In the genomic region with DNA sequence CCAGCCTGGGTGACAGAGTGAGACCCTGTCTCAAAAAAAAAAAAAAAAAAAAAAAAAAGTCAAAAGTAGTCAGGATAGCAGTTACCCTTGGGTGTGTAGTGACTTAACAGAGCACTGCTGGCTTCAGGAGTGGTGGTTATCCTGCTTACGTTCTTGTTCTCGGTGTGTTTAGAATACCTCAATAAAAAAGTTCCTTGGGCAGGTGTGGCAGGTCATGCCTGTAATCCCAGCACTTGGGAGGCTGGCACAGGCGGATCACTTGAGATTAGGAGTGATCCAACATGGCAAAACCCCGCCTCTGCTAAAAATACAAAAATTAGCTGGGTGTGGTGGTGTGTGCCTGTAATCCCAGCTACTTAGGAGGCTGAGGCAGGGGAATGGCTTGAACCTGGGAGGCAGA, we compare ENCODE assay signal across 7 cellular contexts. TPM values are rescaled to one million over a fixed set of nuclear protein-coding genes. Genes with fewer than 3 reads are reported as not detected.
"Had no signal": no experiment of that assay in that cellular context is flagged by ENCODE, and none has a peak within 500 bp of the region (broad histone marks: within the 10 kb centered on the region; RNA-seq: fewer than 3 reads in every experiment).

No MANE protein-coding gene starts in this region.

RNA-seq across cellular contexts. Expression of gene IL34, which starts 24.6 kb away (rescaled TPM):
- total RNA-seq: activated CD4-positive, alpha-beta memory T cell treated with anti-CD3 and anti-CD28 coated beads, Interleukin-2, amount 10 ng/mL, durations not matched to agents 7 days and 5 days; activated CD4-positive, alpha-beta T cell treated with anti-CD3 and anti-CD28 coated beads for 36 hours; activated CD4-positive, alpha-beta T cell treated with anti-CD3 and anti-CD28 coated beads, Interleukin-2, amount 10 ng/mL, durations not matched to agents 7 days and 5 days; activated CD8-positive, alpha-beta memory T cell treated with anti-CD3 and anti-CD28 coated beads, Interleukin-2, amount 10 ng/mL, durations not matched to agents 7 days and 5 days; activated T-helper 2 cell treated with anti-CD3 and anti-CD28 coated beads, Interferon-gamma antibody, Interleukin-2, Interleukin-4, amounts not matched to agents 10 μg/mL and 5 μg/mL and 100 μg/mL, durations not matched to agents 14 hours and 24 hours and 36 hours; T-helper 1 cell treated with Interleukin-12 subunit alpha and Interleukin-12 subunit beta and Interleukin-4 antibody, amounts not matched to agents 30 ng/mL and 1 ng/mL, for 36 hours; T-helper 2 cell treated with Interferon-gamma antibody and Interleukin-4, amounts not matched to agents 100 ng/mL and 5 ng/mL, for 36 hours had no signal
